Comparison of ENCODE assay signal across 13 cellular contexts in the genomic region with DNA sequence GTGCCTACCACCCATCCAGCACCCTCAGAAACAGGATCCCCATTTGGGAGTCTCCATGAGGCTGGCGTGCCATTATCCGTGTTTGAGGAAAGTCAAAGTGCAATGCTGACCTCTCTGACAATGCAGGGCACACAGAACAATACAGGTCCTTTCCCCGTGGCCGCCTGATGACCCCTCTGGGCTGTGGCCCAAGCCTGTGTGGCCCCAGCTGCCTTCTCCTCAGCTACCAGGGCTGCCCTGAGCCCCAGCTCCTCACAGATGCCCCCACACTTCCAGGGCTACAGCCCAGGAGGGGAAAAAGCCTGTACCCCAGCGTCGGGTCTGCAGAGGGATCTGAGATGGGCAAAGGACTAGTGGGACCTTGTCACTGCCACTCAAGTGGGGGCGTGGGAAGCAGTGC. TPM values are rescaled to one million over a fixed set of nuclear protein-coding genes. Genes with fewer than 3 reads are reported as not detected.
DNase-seq lines count a peak whose midpoint lies in the region; ATAC-seq and TF ChIP-seq lines count a peak whose summit lies in the region.
"Had no signal": no experiment of that assay in that cellular context is flagged by ENCODE, and none has a peak within 500 bp of the region (broad histone marks: within the 10 kb centered on the region; RNA-seq: fewer than 3 reads in every experiment).

No MANE protein-coding gene starts in this region.

- H3K4ac ChIP-seq in neuronal stem cell (ENCODE audit: low read length), result no peak overlapping the region

- no peak overlapping the region for H4K8ac ChIP-seq in neuronal stem cell (ENCODE audit: low read depth, low read length)

- H3K9ac ChIP-seq in neuronal stem cell (ENCODE audit: low read depth, low read length, poor library complexity), result no peak overlapping the region

- H2BK120ac ChIP-seq in neuronal stem cell (ENCODE audit: low read depth, low read length), result no peak overlapping the region

- H2BK15ac ChIP-seq in neuronal stem cell (ENCODE audit: low read length), result no peak overlapping the region

- H3K4me2 ChIP-seq in neuronal stem cell (ENCODE audit: insufficient read depth, low read length, poor library complexity, severe bottlenecking), result no peak overlapping the region

- TF ChIP-seq POLR2A in uterus (IDR thresholded peaks at IDR 0.05), result no peak

- H2BK5ac ChIP-seq in neuronal stem cell (ENCODE audit: low read length), result no peak overlapping the region

- H3K9me3 ChIP-seq in RWPE2 (ENCODE audit: severe bottlenecking) (no peaks in the 10 kb centered on the region), neuron (ENCODE audit: low read length) (no peaks in the 10 kb centered on the region), neuronal stem cell (replicated peaks in 1 of 2; ENCODE audit: control insufficient read depth in 2 of 2, insufficient read depth in 1 of 2, low read depth in 1 of 2, low read length in 2 of 2) (peaks cover 0 to 2% of the 10 kb centered on the region in 2 donors), uterus (no peaks in the 10 kb centered on the region)
- H3K9me3 ChIP-seq: neutrophil had no signal

- H3K18ac ChIP-seq in neuronal stem cell (ENCODE audit: low read length), result no peak overlapping the region

- H3K27me3 ChIP-seq in RWPE2 (ENCODE audit: insufficient read depth, poor library complexity, severe bottlenecking) (no peaks in the 10 kb centered on the region), neuron (ENCODE audit: insufficient read depth, low read length) (peaks cover 32% of the 10 kb centered on the region), neuronal stem cell (ENCODE audit: control insufficient read depth in 3 of 3, insufficient read depth in 3 of 3, low read depth in 1 of 3, low read length in 3 of 3) (peaks cover 2 to 69% (median 14%) of the 10 kb centered on the region in 3 experiments), uterus (no peaks in the 10 kb centered on the region)

- peak overlapping the region; percentile 21 for H2AFZ ChIP-seq in neuron (ENCODE audit: low read depth, low read length)
- no peak overlapping the region for H2AFZ ChIP-seq in neuronal stem cell (ENCODE audit: low read length)

- H3K14ac ChIP-seq in neuronal stem cell (ENCODE audit: low read length), result no peak overlapping the region

- no peaks in the 10 kb centered on the region for H3K4me1 ChIP-seq in RWPE2 (ENCODE audit: insufficient read depth, poor library complexity, severe bottlenecking)
- H3K4me1 ChIP-seq in neuron (ENCODE audit: insufficient read depth, low read length), result peaks cover 20% of the 10 kb centered on the region
- H3K4me1 ChIP-seq in neuronal stem cell (ENCODE audit: control insufficient read depth in 2 of 2, insufficient read depth in 1 of 2, low read depth in 1 of 2, low read length in 2 of 2), result peaks cover 16 to 18% of the 10 kb centered on the region in 2 donors
- peaks cover 0 to 12% of the 10 kb centered on the region in 2 donors for H3K4me1 ChIP-seq in uterus

- H3K27ac ChIP-seq in RWPE2 (ENCODE audit: poor library complexity, severe bottlenecking) (no peak overlapping the region), neuronal stem cell (replicated peaks; ENCODE audit: low read length) (no peak overlapping the region), uterus (no peak overlapping the region)
- H3K27ac ChIP-seq: neutrophil had no signal

- ATAC-seq in RWPE2 (ENCODE audit: low read depth), result no peak

- intact Hi-C loops in head of caudate nucleus (cut with DNase I) (no loop called here), uterus (cut with DNase I; ENCODE audit: low total_unique reads) (loop anchor here (10.0 kb wide), 1 partner anchor 138 kb away; a partner anchor contains a TSS)

- no peak for TF ChIP-seq CTCF in RWPE2 (IDR thresholded peaks at IDR 0.05; ENCODE audit: poor library complexity, severe bottlenecking)
- no peak for TF ChIP-seq CTCF in uterus (IDR thresholded peaks at IDR 0.05)

- WGBS in neuronal stem cell (ENCODE audit: extremely low coverage in 2 of 2, insufficient read length in 2 of 2, insufficient replicate concordance in 1 of 2), 2 donors, result no CpG with 5 or more reads among the region's 7 CpGs

- H2BK12ac ChIP-seq in neuronal stem cell (ENCODE audit: low read length), result no peak overlapping the region

- H3K4me3 ChIP-seq in RWPE2 (ENCODE audit: severe bottlenecking), result no peak overlapping the region
- H3K4me3 ChIP-seq in neuron (ENCODE audit: low read length), result no peak overlapping the region
- H3K4me3 ChIP-seq in neuronal stem cell (ENCODE audit: low read length in 2 of 2), result peak overlapping the region in 1 of 2 donors; percentile 56
- H3K4me3 ChIP-seq in uterus, result no peak overlapping the region

- DNase-seq in C1 segment of cervical spinal cord (lab: John Stamatoyannopoulos, UW) (peak in 9 of 14 donors; percentile 19 to 61 (median 34)), RWPE2 (ENCODE audit: low spot score) (peak; percentile 47), head of caudate nucleus (peak in 30 of 42 donors; percentile 26 to 77 (median 56)), neuronal stem cell (ENCODE audit: low spot score) (no peak), NCI-H1694 (lab: John Stamatoyannopoulos, UW) (no peak), uterus (no peak)
- no peak for DNase-seq in stimulated activated CD4-positive, alpha-beta T cell treated with anti-CD3 and anti-CD28 coated beads, Interleukin-4, amount 100 ng/mL, for 1 hour
- DNase-seq: activated naive CD8-positive, alpha-beta T cell treated with anti-CD3 and anti-CD28 coated beads, Interleukin-2, amount 10 ng/mL, durations not matched to agents 7 days and 5 days; NCI-H1436; SHP77 had no signal

- no peak overlapping the region for H2AK5ac ChIP-seq in neuronal stem cell (ENCODE audit: low read depth, low read length)

- H3K23ac ChIP-seq in neuronal stem cell (ENCODE audit: low read depth, low read length, poor library complexity), result no peak overlapping the region

- H3K36me3 ChIP-seq in RWPE2 (ENCODE audit: low read depth), result no peaks in the 10 kb centered on the region
- no peaks in the 10 kb centered on the region for H3K36me3 ChIP-seq in neuron (ENCODE audit: insufficient read depth, low read length)
- H3K36me3 ChIP-seq in neuronal stem cell (replicated peaks in 1 of 2; ENCODE audit: control insufficient read depth in 2 of 2, insufficient read depth in 2 of 2, low read length in 2 of 2), result no peaks in the 10 kb centered on the region
- H3K36me3 ChIP-seq in uterus, result no peaks in the 10 kb centered on the region
- H3K36me3 ChIP-seq: neutrophil had no signal

- no peaks in the 10 kb centered on the region for H3K79me1 ChIP-seq in neuronal stem cell (ENCODE audit: low read depth, low read length)

- H4K91ac ChIP-seq in neuronal stem cell (ENCODE audit: low read depth, low read length, poor library complexity), result no peak overlapping the region

RNA-seq across cellular contexts. Expression of a gene that starts 15.5 kb away (rescaled TPM):
- polyA plus RNA-seq in neuronal stem cell (2013, experiment 1 of 2), result 0.15 TPM
- polyA plus RNA-seq in neuronal stem cell (2013, experiment 2 of 2), result 0.12 TPM
- 10 to 100 TPM in 3 of 4 donors, 1 to 10 TPM in 1; 5.4 to 16.7 (median 13.4) TPM for total RNA-seq in uterus

RNA-seq across cellular contexts. Expression of a gene that starts 15.8 kb away (rescaled TPM):
- not detected for polyA plus RNA-seq in neuronal stem cell (2013, experiment 1 of 2)
- polyA plus RNA-seq in neuronal stem cell (2013, experiment 2 of 2), result not detected
- total RNA-seq in uterus, result under 1 TPM in 2 of 4 donors, not detected in 2; 0.21 to 0.46 TPM
- total RNA-seq: Daoy had no signal

Comparison
In these comparisons a context has a peak if more than half of its experiments do, and no peak if none do; other contexts are left out.
1. DNase-seq: peak in C1 segment of cervical spinal cord (9 of 14), RWPE2 (single experiment) and head of caudate nucleus (30 of 42); none in neuronal stem cell (single experiment), NCI-H1694 (single experiment), stimulated activated CD4-positive, alpha-beta T cell treated with anti-CD3 and anti-CD28 coated beads, Interleukin-4, amount 100 ng/mL, for 1 hour (single experiment) and uterus (0 of 2).